In genomic region chr18:32803571-32803970, GRCh38 we compare ENCODE assay signal across 1 cellular context.
TF ChIP-seq lines count a peak whose summit lies in the region.

No MANE protein-coding gene starts in this region.

TF ChIP-seq in HepG2, 621 proteins besides CTCF, POLR2A, EP300 and RAD21 (continued from another document and continues in another):
- TF ChIP-seq THAP9 (CRISPR knock-in tag; IDR thresholded peaks at IDR 0.05; ENCODE audit: borderline replicate concordance) (no peak), ATF1 (CRISPR knock-in tag; IDR thresholded peaks at IDR 0.05) (peak; percentile 80), TSC22D2 (CRISPR knock-in tag; IDR thresholded peaks at IDR 0.05; ENCODE audit: borderline replicate concordance) (no peak), SALL2 (CRISPR knock-in tag; IDR thresholded peaks at IDR 0.05) (peak; percentile 61; the same call in 1 of the 2 replicates), ZZZ3 (CRISPR knock-in tag; IDR thresholded peaks at IDR 0.05; ENCODE audit: borderline replicate concordance) (no peak), ZNF782 (CRISPR knock-in tag; IDR thresholded peaks at IDR 0.05; ENCODE audit: borderline replicate concordance) (no peak), ZNF703 (CRISPR knock-in tag; IDR thresholded peaks at IDR 0.05; ENCODE audit: borderline replicate concordance) (no peak), GZF1 (CRISPR knock-in tag; IDR thresholded peaks at IDR 0.05) (0 out of 2 replicates have a peak, but pooled peaks have one; percentile 22), ZNF333 (CRISPR knock-in tag; IDR thresholded peaks at IDR 0.05; ENCODE audit: borderline replicate concordance) (no peak), TAF15 (IDR thresholded peaks at IDR 0.05; ENCODE audit: low read depth, low read length, poor library complexity, severe bottlenecking) (no peak), ZNF75D (CRISPR knock-in tag; IDR thresholded peaks at IDR 0.05; ENCODE audit: borderline replicate concordance) (no peak), NFIC (IDR thresholded peaks at IDR 0.05; ENCODE audit: low read length) (peak; percentile 91), ZBTB43 (CRISPR knock-in tag; conservative IDR thresholded peaks at IDR 0.05) (peak; percentile 70), THAP7 (CRISPR knock-in tag; IDR thresholded peaks at IDR 0.05) (no peak), ZNF740 (CRISPR knock-in tag; IDR thresholded peaks at IDR 0.05) (0 out of 2 replicates have a peak, but pooled peaks have one; percentile 41), MTA1 (CRISPR knock-in tag; IDR thresholded peaks at IDR 0.05; ENCODE audit: borderline replicate concordance) (no peak; the same call in 1 of the 2 replicates), ERF (CRISPR knock-in tag; IDR thresholded peaks at IDR 0.05) (0 out of 2 replicates have a peak, but pooled peaks have one; percentile 38), SP5 (CRISPR knock-in tag; IDR thresholded peaks at IDR 0.05; ENCODE audit: borderline replicate concordance, low read depth) (peak; percentile 72; the same call in 1 of the 2 replicates), MIER3 (CRISPR knock-in tag; IDR thresholded peaks at IDR 0.05; ENCODE audit: borderline replicate concordance) (peak; percentile 92; the same call in 1 of the 2 replicates), ZNF616 (CRISPR knock-in tag; IDR thresholded peaks at IDR 0.05; ENCODE audit: low read depth) (no peak), SPEN (CRISPR knock-in tag; IDR thresholded peaks at IDR 0.05; ENCODE audit: low read depth) (peak; percentile 42; the same call in 1 of the 2 replicates), SMAD9 (CRISPR knock-in tag; IDR thresholded peaks at IDR 0.05) (no peak), RARA (CRISPR knock-in tag; IDR thresholded peaks at IDR 0.05) (peak; percentile 90), ZNF331 (CRISPR knock-in tag; IDR thresholded peaks at IDR 0.05) (peak; percentile 87), SNAPC2 (CRISPR knock-in tag; IDR thresholded peaks at IDR 0.05) (0 out of 2 replicates have a peak, but pooled peaks have one; percentile 47), ATF3 (CRISPR knock-in tag; IDR thresholded peaks at IDR 0.05) (peak; percentile 96), ZNF225 (CRISPR knock-in tag; IDR thresholded peaks at IDR 0.05) (no peak), GPN1 (CRISPR knock-in tag; IDR thresholded peaks at IDR 0.05; ENCODE audit: borderline replicate concordance) (no peak), POGK (CRISPR knock-in tag; conservative IDR thresholded peaks at IDR 0.05) (no peak), ZNF510 (CRISPR knock-in tag; IDR thresholded peaks at IDR 0.05; ENCODE audit: low read depth) (no peak), SRSF4 (IDR thresholded peaks at IDR 0.05; ENCODE audit: low read depth, low read length, poor library complexity, severe bottlenecking) (no peak), SRSF1 (optimal IDR thresholded peaks at IDR 0.05; ENCODE audit: low read depth, low read length) (no peak), PRMT3 (CRISPR knock-in tag; IDR thresholded peaks at IDR 0.05; ENCODE audit: borderline replicate concordance, low read depth) (no peak), ZNF788 (CRISPR knock-in tag; IDR thresholded peaks at IDR 0.05; ENCODE audit: borderline replicate concordance) (peak; percentile 76; the same call in 1 of the 2 replicates), NFATC3 (CRISPR knock-in tag; IDR thresholded peaks at IDR 0.05) (no peak), ZFP1 (CRISPR knock-in tag; IDR thresholded peaks at IDR 0.05) (0 out of 2 replicates have a peak, but pooled peaks have one; percentile 57), PCBP1 (IDR thresholded peaks at IDR 0.05; ENCODE audit: borderline replicate concordance, low read depth, low read length) (no peak), TBX2 (CRISPR knock-in tag; IDR thresholded peaks at IDR 0.05; ENCODE audit: borderline replicate concordance) (peak; percentile 75), ZNF318 (CRISPR knock-in tag; IDR thresholded peaks at IDR 0.05) (no peak), ELF1 (CRISPR knock-in tag; IDR thresholded peaks at IDR 0.05) (peak; percentile 60; the same call in 1 of the 2 replicates), ZFP36L1 (CRISPR knock-in tag; IDR thresholded peaks at IDR 0.05) (no peak), ZBTB37 (CRISPR knock-in tag; IDR thresholded peaks at IDR 0.05) (0 out of 2 replicates have a peak, but pooled peaks have one; percentile 46), SYNCRIP (IDR thresholded peaks at IDR 0.05; ENCODE audit: insufficient read depth, low read depth, low read length) (no peak)
